In genomic region chr22:38724926-38725571, GRCh38 we compare ENCODE assay signal across 8 cellular contexts. TPM values are rescaled to one million over a fixed set of nuclear protein-coding genes. Genes with fewer than 3 reads are reported as not detected.
A peak's percentile ranks its signal among the peaks of the same experiment; 100 is the strongest.
DNase-seq lines count a peak whose midpoint lies in the region; ATAC-seq and TF ChIP-seq lines count a peak whose summit lies in the region.

No MANE protein-coding gene starts in this region.

- H3K4me1 ChIP-seq in Panc1 (ENCODE audit: control insufficient read depth, insufficient read depth, low read length) (no peaks in the 10 kb centered on the region), ovary (ENCODE audit: insufficient read depth) (no peaks in the 10 kb centered on the region)

- no peaks in the 10 kb centered on the region for H3K9me3 ChIP-seq in Panc1 (ENCODE audit: control insufficient read depth, insufficient read depth, low read depth, low read length)
- no peaks in the 10 kb centered on the region for H3K9me3 ChIP-seq in ovary

- H3K36me3 Mint-ChIP-seq in mesothelial cell of epicardium = peaks cover 50% of the 10 kb centered on the region

- 71 to 88% (median 76%) methylated on average over 3 of the region's 3 CpGs for WGBS in ovary, 3 donors

- H3K4me3 ChIP-seq in AG09309 (ENCODE audit: control insufficient read depth, low read depth, low read length) (no peak overlapping the region), GM12864 (ENCODE audit: low read depth, low read length) (no peak overlapping the region), Panc1 (ENCODE audit: low read depth in 2 of 2, low read length in 2 of 2) (no peak overlapping the region), ovary (no peak overlapping the region)

- BruUV-seq in Panc1 (replicated peaks; lab: Mats Ljungman, UMichigan) = no TSS peak

- H3K27me3 ChIP-seq in Panc1 (ENCODE audit: control insufficient read depth, insufficient read depth, low read length) = no peaks in the 10 kb centered on the region
- H3K27me3 ChIP-seq in ovary = no peaks in the 10 kb centered on the region

- H3K9me3 Mint-ChIP-seq in mesothelial cell of epicardium = no peaks in the 10 kb centered on the region

- in situ Hi-C loops in Panc1 (cut with HindIII; ENCODE audit: low pct_unique_long_range_greater_than_20kb, low sequenced_read_pairs) = no loop called here

- no peak overlapping the region for H3K4me3 Mint-ChIP-seq in mesothelial cell of epicardium

- H3K36me3 ChIP-seq in Panc1 (ENCODE audit: control insufficient read depth, insufficient read depth, low read length) = peaks cover 7% of the 10 kb centered on the region; the same call in 1 of the 2 replicates
- no peaks in the 10 kb centered on the region for H3K36me3 ChIP-seq in ovary

- H3K27me3 Mint-ChIP-seq in mesothelial cell of epicardium (ENCODE audit: low read depth) = no peaks in the 10 kb centered on the region

- DNase-seq in AG09309 (ENCODE audit: low read depth) (no peak), GM12864 (ENCODE audit: low read depth) (no peak), Panc1 (ENCODE audit: low read depth, low spot score) (no peak), mesothelial cell of epicardium (ENCODE audit: low spot score in 2 of 2, unreplicated experiment in 2 of 2) (no peak), ovary (no peak), foreskin melanocyte (no peak)
- peak; percentile 38 for DNase-seq in central memory CD4-positive, alpha-beta T cell

- H3K27ac ChIP-seq in Panc1 (ENCODE audit: low read length) (no peak overlapping the region), ovary (no peak overlapping the region)

- peak; percentile 72 for ATAC-seq in Panc1
- ATAC-seq in HG03095 (IDR thresholded peaks at IDR 0.05; ENCODE audit: unreplicated experiment) = no peak

- TF ChIP-seq CTCF in AG09309 (IDR thresholded peaks at IDR 0.05; ENCODE audit: control insufficient read depth, insufficient read depth, low read depth, low read length, missing control alignments) (peak; percentile 50), GM12864 (IDR thresholded peaks at IDR 0.05; ENCODE audit: low read depth, low read length, missing control alignments) (peak; percentile 41), Panc1 (IDR thresholded peaks at IDR 0.05) (peak; percentile 67), mesothelial cell of epicardium (IDR thresholded peaks at IDR 0.05; ENCODE audit: unreplicated experiment) (peak; percentile 43), ovary (IDR thresholded peaks at IDR 0.05) (no peak)

- TF ChIP-seq POLR2A in ovary (IDR thresholded peaks at IDR 0.05) = no peak

- no peak overlapping the region for H3K27ac Mint-ChIP-seq in mesothelial cell of epicardium

- intact Hi-C loops in Panc1 (cut with micrococcal nuclease; ENCODE audit: unreplicated experiment) (no loop called here), ovary (cut with DNase I) (no loop called here)

- H3K4me1 Mint-ChIP-seq in mesothelial cell of epicardium = no peaks in the 10 kb centered on the region

- CTCF ChIA-PET in Panc1 (lab: Charles Lee) = interaction anchor here (0.6 kb wide), 1 partner anchor 10 kb away, joined by 9 read pairs; no protein-coding TSS in a partner anchor

- TF ChIP-seq EP300 in ovary (IDR thresholded peaks at IDR 0.05) = no peak

- POLR2A ChIA-PET in Panc1 (lab: Charles Lee) = no interaction called here

RNA-seq across cellular contexts. Expression of gene GTPBP1, which starts 19.3 kb away (rescaled TPM):
- total RNA-seq in Panc1 (2021; ENCODE audit: unreplicated experiment) (25.5 TPM), mesothelial cell of epicardium (71.6 to 74.3 TPM (median 73.1 TPM) in 3 replicates), ovary (10 to 100 TPM; 40.5 to 71.3 (median 62.3) TPM)
- 19.5 TPM for polyA plus RNA-seq in Panc1 (2012; ENCODE audit: insufficient read length)
- polyA plus RNA-seq in ovary = 10 to 100 TPM; 16.9 to 29.8 TPM

RNA-seq across cellular contexts. Expression of gene JOSD1, which starts 24.3 kb away (rescaled TPM):
- 35.1 TPM for total RNA-seq in Panc1 (2021; ENCODE audit: unreplicated experiment)
- 34.5 TPM for polyA plus RNA-seq in Panc1 (2012; ENCODE audit: insufficient read length)
- 58.4 to 59.6 TPM (median 59.6 TPM) in 3 replicates for total RNA-seq in mesothelial cell of epicardium
- total RNA-seq in ovary = 100 to 1,000 TPM in 1 of 7 donors, 10 to 100 TPM in 6; 43.1 to 138 (median 48.7) TPM
- polyA plus RNA-seq in ovary = 10 to 100 TPM; 33.6 to 55.2 TPM

RNA-seq across cellular contexts. Expression of gene SUN2, which starts 30.7 kb away (rescaled TPM):
- total RNA-seq in Panc1 (2021; ENCODE audit: unreplicated experiment) = 45.1 TPM
- 46.4 TPM for polyA plus RNA-seq in Panc1 (2012; ENCODE audit: insufficient read length)
- 59.8 to 63.0 TPM (median 61.2 TPM) in 3 replicates for total RNA-seq in mesothelial cell of epicardium
- total RNA-seq in ovary = 100 to 1,000 TPM; 152 to 311 (median 205) TPM
- polyA plus RNA-seq in ovary = 100 to 1,000 TPM in 1 of 2 donors, 10 to 100 TPM in 1; 21.2 to 156 TPM

RNA-seq across cellular contexts. Expression of gene TOMM22, which starts 43.3 kb away (rescaled TPM):
- total RNA-seq in Panc1 (2021; ENCODE audit: unreplicated experiment) (111 TPM), mesothelial cell of epicardium (59.7 to 68.1 TPM (median 61.4 TPM) in 3 replicates), ovary (10 to 100 TPM; 30.0 to 68.3 (median 57.7) TPM)
- 56.0 TPM for polyA plus RNA-seq in Panc1 (2012; ENCODE audit: insufficient read length)
- 10 to 100 TPM; 30.6 to 96.3 TPM for polyA plus RNA-seq in ovary

Comparison
In these comparisons a context has a peak if more than half of its experiments do, and no peak if none do; other contexts are left out.
1. CTCF ChIP-seq: peak in AG09309 (single experiment), GM12864 (single experiment), Panc1 (single experiment) and mesothelial cell of epicardium (single experiment); none in ovary (0 of 3).